7 cellular contexts compared by ENCODE assay signal in the genomic region with DNA sequence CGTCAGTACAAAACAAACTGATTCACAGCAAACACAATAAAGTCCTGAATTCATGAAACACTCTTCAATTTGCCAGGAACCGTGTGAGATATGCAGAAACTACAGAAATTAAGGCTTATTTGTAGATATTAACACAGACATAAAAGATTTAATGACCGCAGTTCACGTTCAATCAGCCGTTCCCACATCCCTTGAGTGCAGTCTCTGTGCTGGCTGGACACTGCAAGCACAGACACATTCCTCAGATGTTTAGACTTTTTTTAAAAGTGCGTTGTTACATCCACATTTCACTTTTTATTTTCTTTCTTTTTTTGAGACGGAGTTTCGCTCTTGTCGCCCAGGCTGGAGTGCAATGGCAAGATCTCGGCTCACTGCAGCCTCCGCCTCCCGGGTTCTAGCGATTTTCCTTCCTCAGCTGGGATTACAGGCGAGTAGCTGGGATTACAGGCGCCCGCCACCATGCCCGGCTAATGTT. TPM values are rescaled to one million over a fixed set of nuclear protein-coding genes. Genes with fewer than 3 reads are reported as not detected.
DNase-seq lines count a peak whose midpoint lies in the region; ATAC-seq and TF ChIP-seq lines count a peak whose summit lies in the region.

No MANE protein-coding gene starts in this region.

- H3K4me3 ChIP-seq in fibroblast of the aortic adventitia (ENCODE audit: low read depth, low read length) (peak overlapping the region; percentile 84), neutrophil (ENCODE audit: low read depth in 1 of 2, low read length in 1 of 2) (peak overlapping the region; percentile 80 to 90)

- H3K36me3 ChIP-seq in neutrophil: no peaks in the 10 kb centered on the region

- H3K27me3 ChIP-seq in neutrophil: no peaks in the 10 kb centered on the region

- H3K27ac ChIP-seq in neutrophil: peak overlapping the region; percentile 62

- ATAC-seq in GM21515 (IDR thresholded peaks at IDR 0.05; ENCODE audit: unreplicated experiment): peak; percentile 1

- DNase-seq in SW480 (ENCODE audit: low spot score) (peak; percentile 35), fibroblast of the aortic adventitia (ENCODE audit: low read depth) (peak; percentile 49), amniotic stem cell (lab: John Stamatoyannopoulos, UW) (no peak), iPS-NIHi7 (ENCODE audit: extremely low spot score) (no peak), NCI-H1092 treated with DMSO at 0.1 percent for 48 hours (lab: John Stamatoyannopoulos, UW) (no peak)

- no peaks in the 10 kb centered on the region for H3K9me3 ChIP-seq in neutrophil

- TF ChIP-seq CTCF in fibroblast of the aortic adventitia (IDR thresholded peaks at IDR 0.05; ENCODE audit: insufficient read depth, low read length) (no peak), neutrophil (IDR thresholded peaks at IDR 0.05) (no peak)

- peaks cover 15 to 16% of the 10 kb centered on the region in 2 experiments for H3K4me1 ChIP-seq in neutrophil (ENCODE audit: control insufficient read depth in 1 of 2, insufficient read depth in 1 of 2, low read depth in 1 of 2, low read length in 1 of 2)

RNA-seq across cellular contexts. Expression of a gene that starts 0.5 kb away (rescaled TPM):
- 11.5 and 24.1 TPM in 2 replicates for total RNA-seq in fibroblast of the aortic adventitia (ENCODE audit: low replicate concordance)

Comparison
In these comparisons a context has a peak if more than half of its experiments do, and no peak if none do; other contexts are left out.
1. DNase-seq: peak in SW480 (single experiment) and fibroblast of the aortic adventitia (single experiment); none in amniotic stem cell (single experiment), iPS-NIHi7 (single experiment) and NCI-H1092 treated with DMSO at 0.1 percent for 48 hours (single experiment).